In the genomic region with DNA sequence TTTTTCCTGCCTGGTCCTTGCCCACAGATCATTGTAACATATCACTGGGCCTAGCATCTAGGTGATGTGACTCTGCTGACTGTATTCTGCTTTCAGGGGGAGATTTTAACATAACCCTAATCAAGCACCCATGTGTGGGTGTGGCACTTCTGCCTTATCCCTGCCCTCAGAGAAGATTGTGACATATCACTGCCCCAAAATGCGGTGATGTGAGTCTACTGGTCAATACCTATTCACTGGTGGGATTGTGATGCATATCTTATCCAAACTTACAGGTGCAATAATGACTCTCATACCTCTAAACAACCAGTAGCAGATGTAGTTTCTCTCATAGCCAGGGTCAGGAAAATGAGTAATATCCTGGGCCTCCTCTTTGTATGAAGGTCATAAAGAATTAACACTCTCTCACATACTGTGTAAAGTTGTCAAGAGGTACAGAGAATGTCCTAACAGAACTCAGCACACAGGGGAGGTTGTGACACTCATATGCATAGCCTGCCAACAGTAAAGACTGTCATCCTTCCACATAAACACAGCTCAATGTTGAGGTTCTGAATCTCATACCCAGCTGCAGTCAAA, we compare ENCODE assay signal across 21 cellular contexts.
"Had no signal": no experiment of that assay in that cellular context is flagged by ENCODE, and none has a peak within 500 bp of the region (broad histone marks: within the 10 kb centered on the region; RNA-seq: fewer than 3 reads in every experiment).

No MANE protein-coding gene starts in this region.

- H3K27ac Mint-ChIP-seq: activated T-helper 1 cell treated with anti-CD3 and anti-CD28 coated beads, Interleukin-12 subunit alpha, Interleukin-12 subunit beta, Interleukin-2, Interleukin-4 antibody, amounts not matched to agents 30 ng/mL and 10 ng/mL and 1 ng/mL, durations not matched to agents 14 hours and 24 hours and 36 hours; endodermal cell; natural killer cell; T-helper 2 cell treated with Interferon-gamma antibody and Interleukin-4, amounts not matched to agents 5 μg/mL and 100 μg/mL, for 36 hours had no signal

- H3K4me3 Mint-ChIP-seq: activated T-helper 1 cell treated with anti-CD3 and anti-CD28 coated beads, Interleukin-12 subunit alpha, Interleukin-12 subunit beta, Interleukin-2, Interleukin-4 antibody, amounts not matched to agents 30 ng/mL and 10 ng/mL and 1 ng/mL, durations not matched to agents 14 hours and 24 hours and 36 hours; endodermal cell; natural killer cell; T-cell; T-helper 2 cell treated with Interferon-gamma antibody and Interleukin-4, amounts not matched to agents 5 μg/mL and 100 μg/mL, for 36 hours had no signal

- H3K9me3 Mint-ChIP-seq: endodermal cell, natural killer cell, T-cell had no signal

- DNase-seq: activated CD4-positive, alpha-beta T cell treated with anti-CD3 and anti-CD28 coated beads for 4 hours; anterior cingulate cortex; body of pancreas; cortex of kidney; endodermal cell; foreskin melanocyte; glutamatergic neuron; hypothalamus; left ventricle myocardium superior; mammary epithelial cell; midbrain; natural killer cell; retina; sigmoid colon; SJCRH30; stimulated activated CD4-positive, alpha-beta T cell treated with anti-CD3 and anti-CD28 coated beads, Interleukin-2, amount 100 ng/mL, for 48 hours; stimulated activated naive CD4-positive, alpha-beta T cell treated with Interleukin-2 at 50 U/mL for 16 hours; T-cell; tibial artery had no signal

- H3K36me3 Mint-ChIP-seq: natural killer cell had no signal

- H3K27me3 Mint-ChIP-seq: T-cell had no signal

- ATAC-seq: body of pancreas, left ventricle myocardium superior, natural killer cell, T-cell had no signal
